24 cellular contexts compared by ENCODE assay signal in genomic region chr3:8578282-8578681, GRCh38.
DNase-seq lines count a peak whose midpoint lies in the region; ATAC-seq, FAIRE-seq and TF ChIP-seq lines count a peak whose summit lies in the region.
"Had no signal": no experiment of that assay in that cellular context is flagged by ENCODE, and none has a peak within 500 bp of the region (broad histone marks: within the 10 kb centered on the region; RNA-seq: fewer than 3 reads in every experiment).

No MANE protein-coding gene starts in this region.

- ATAC-seq in HG02885 (IDR thresholded peaks at IDR 0.05; ENCODE audit: poor library complexity, unreplicated experiment) (peak; percentile 39), gastrocnemius medialis (no peak), HG02623 (IDR thresholded peaks at IDR 0.05; ENCODE audit: unreplicated experiment) (no peak)
- ATAC-seq: left ventricle myocardium superior; naive thymus-derived CD8-positive, alpha-beta T cell had no signal

- H3K4me3 ChIP-seq in ascending aorta (no peak overlapping the region), gastrocnemius medialis (no peak overlapping the region)
- H3K4me3 ChIP-seq: breast epithelium had no signal

- peaks cover 14 to 25% of the 10 kb centered on the region in 2 donors for H3K4me1 ChIP-seq in ascending aorta
- peaks cover 32 to 44% of the 10 kb centered on the region in 2 donors for H3K4me1 ChIP-seq in gastrocnemius medialis
- H3K4me1 ChIP-seq: breast epithelium had no signal

- intact Hi-C loops in ascending aorta (cut with DNase I): no loop called here
- intact Hi-C loops in gastrocnemius medialis (cut with DNase I; ENCODE audit: low total_unique reads): no loop called here

- no peaks in the 10 kb centered on the region for H3K27me3 ChIP-seq in ascending aorta
- H3K27me3 ChIP-seq in gastrocnemius medialis: no peaks in the 10 kb centered on the region
- H3K27me3 ChIP-seq: breast epithelium had no signal

- DNase-seq in GM19239 (ENCODE audit: insufficient read length, low spot score) (no peak), ascending aorta (ENCODE audit: low spot score in 2 of 2) (no peak), gastrocnemius medialis (no peak), superior temporal gyrus (ENCODE audit: extremely low spot score) (no peak), pons (ENCODE audit: low spot score) (no peak)
- no peak for DNase-seq in activated effector memory CD4-positive, alpha-beta T cell treated with anti-CD3 and anti-CD28 coated beads, Interleukin-2, amount 50 U/mL, for 16 hours
- DNase-seq: ACHN; activated CD4-positive, alpha-beta T cell treated with anti-CD3 and anti-CD28 coated beads, Interleukin-2, amount 50 U/mL, for 48 hours; activated naive CD4-positive, alpha-beta T cell treated with anti-CD3 and anti-CD28 coated beads, Interleukin-2, amount 10 ng/mL, durations not matched to agents 7 days and 5 days; amniotic stem cell; Karpas-422; left ventricle myocardium superior; naive thymus-derived CD8-positive, alpha-beta T cell; NCI-H1436; NCI-H446; NCI-H82; nucleus accumbens; RPMI8226; stimulated activated CD4-positive, alpha-beta T cell treated with anti-CD3 and anti-CD28 coated beads, Interleukin-1b, Interleukin-23, amount 100 ng/mL, for 48 hours; T-helper 1 cell had no signal

- H3K36me3 ChIP-seq in ascending aorta (peaks cover 12 to 42% of the 10 kb centered on the region in 2 donors), gastrocnemius medialis (peaks cover 0 to 5% of the 10 kb centered on the region in 2 donors)
- H3K36me3 ChIP-seq: breast epithelium had no signal

- H3K9me3 ChIP-seq in ascending aorta (no peaks in the 10 kb centered on the region), gastrocnemius medialis (no peaks in the 10 kb centered on the region)

- peak; percentile 21 for FAIRE-seq in GM19239 (lab: Jason Lieb, UNC)
- FAIRE-seq: keratinocyte had no signal

- TF ChIP-seq CTCF in ascending aorta (IDR thresholded peaks at IDR 0.05) (no peak), gastrocnemius medialis (IDR thresholded peaks at IDR 0.05 in 4 of 5, conservative IDR thresholded peaks at IDR 0.05 in 1 of 5) (no peak)

- TF ChIP-seq POLR2A in gastrocnemius medialis (IDR thresholded peaks at IDR 0.05): no peak

- peak overlapping the region; percentile 53 to 72 for H3K27ac ChIP-seq in ascending aorta
- H3K27ac ChIP-seq in gastrocnemius medialis: peak overlapping the region; percentile 57 to 93 (median 63)
- H3K27ac ChIP-seq: breast epithelium had no signal

- in situ Hi-C loops in gastrocnemius medialis (cut with MboI; ENCODE audit: low sequenced_read_pairs in 4 of 4): no loop called here
